Comparison of ENCODE assay signal across 1 cellular context in genomic region chr7:140646931-140647647, GRCh38.
TF ChIP-seq lines count a peak whose summit lies in the region.

No MANE protein-coding gene starts in this region.

TF ChIP-seq in SK-N-SH, 30 proteins besides CTCF, POLR2A, EP300 and RAD21 (continued from another document):
- TF ChIP-seq REST (IDR thresholded peaks at IDR 0.05; ENCODE audit: low read depth, low read length) (no peak), NFIC (IDR thresholded peaks at IDR 0.05; ENCODE audit: borderline replicate concordance) (peak; percentile 34; the same call in 1 of the 2 replicates)
